ENCODE assay signal across 1 cellular context in the genomic region with DNA sequence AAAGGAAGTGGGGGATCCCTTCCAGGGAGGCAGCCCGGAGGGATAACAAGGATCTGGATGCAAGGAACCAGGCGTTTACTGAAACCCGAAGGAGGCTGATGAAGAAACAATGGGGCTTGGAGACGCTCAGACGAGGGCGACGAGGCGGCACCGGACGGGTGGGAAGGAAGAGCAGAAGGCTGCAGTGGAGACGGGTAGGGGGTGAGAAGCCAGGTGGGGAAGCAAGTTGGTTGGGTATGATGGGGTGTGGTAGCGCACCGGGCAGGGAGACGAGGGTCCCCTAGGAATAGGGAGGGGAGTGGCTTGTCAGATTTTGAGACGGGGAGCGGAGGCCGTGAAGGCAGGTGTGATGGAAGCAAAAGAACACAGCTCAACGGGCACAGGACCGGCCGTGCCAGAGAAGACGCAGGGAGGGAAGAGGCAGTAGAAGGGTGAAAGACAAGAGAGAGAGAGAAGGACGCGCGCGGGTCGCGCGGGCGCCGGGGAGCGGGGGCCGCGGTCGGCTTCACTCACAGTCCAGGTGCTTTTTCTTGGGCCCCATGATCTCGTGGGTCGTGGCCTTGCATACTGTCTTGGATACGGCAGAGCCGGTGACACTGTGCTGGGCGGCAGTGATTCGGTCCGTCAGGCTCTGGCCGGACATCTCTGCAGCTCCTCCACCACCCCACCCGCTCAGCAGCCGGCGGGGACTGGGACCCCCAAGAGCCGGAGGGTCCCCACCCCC.
A peak's percentile ranks its signal among the peaks of the same experiment; 100 is the strongest.
TF ChIP-seq lines count a peak whose summit lies in the region.

No MANE protein-coding gene starts in this region.

TF ChIP-seq in HepG2, 621 proteins besides CTCF, POLR2A, EP300 and RAD21 (continued from another document and continues in another):
- TF ChIP-seq, protein P1, sequence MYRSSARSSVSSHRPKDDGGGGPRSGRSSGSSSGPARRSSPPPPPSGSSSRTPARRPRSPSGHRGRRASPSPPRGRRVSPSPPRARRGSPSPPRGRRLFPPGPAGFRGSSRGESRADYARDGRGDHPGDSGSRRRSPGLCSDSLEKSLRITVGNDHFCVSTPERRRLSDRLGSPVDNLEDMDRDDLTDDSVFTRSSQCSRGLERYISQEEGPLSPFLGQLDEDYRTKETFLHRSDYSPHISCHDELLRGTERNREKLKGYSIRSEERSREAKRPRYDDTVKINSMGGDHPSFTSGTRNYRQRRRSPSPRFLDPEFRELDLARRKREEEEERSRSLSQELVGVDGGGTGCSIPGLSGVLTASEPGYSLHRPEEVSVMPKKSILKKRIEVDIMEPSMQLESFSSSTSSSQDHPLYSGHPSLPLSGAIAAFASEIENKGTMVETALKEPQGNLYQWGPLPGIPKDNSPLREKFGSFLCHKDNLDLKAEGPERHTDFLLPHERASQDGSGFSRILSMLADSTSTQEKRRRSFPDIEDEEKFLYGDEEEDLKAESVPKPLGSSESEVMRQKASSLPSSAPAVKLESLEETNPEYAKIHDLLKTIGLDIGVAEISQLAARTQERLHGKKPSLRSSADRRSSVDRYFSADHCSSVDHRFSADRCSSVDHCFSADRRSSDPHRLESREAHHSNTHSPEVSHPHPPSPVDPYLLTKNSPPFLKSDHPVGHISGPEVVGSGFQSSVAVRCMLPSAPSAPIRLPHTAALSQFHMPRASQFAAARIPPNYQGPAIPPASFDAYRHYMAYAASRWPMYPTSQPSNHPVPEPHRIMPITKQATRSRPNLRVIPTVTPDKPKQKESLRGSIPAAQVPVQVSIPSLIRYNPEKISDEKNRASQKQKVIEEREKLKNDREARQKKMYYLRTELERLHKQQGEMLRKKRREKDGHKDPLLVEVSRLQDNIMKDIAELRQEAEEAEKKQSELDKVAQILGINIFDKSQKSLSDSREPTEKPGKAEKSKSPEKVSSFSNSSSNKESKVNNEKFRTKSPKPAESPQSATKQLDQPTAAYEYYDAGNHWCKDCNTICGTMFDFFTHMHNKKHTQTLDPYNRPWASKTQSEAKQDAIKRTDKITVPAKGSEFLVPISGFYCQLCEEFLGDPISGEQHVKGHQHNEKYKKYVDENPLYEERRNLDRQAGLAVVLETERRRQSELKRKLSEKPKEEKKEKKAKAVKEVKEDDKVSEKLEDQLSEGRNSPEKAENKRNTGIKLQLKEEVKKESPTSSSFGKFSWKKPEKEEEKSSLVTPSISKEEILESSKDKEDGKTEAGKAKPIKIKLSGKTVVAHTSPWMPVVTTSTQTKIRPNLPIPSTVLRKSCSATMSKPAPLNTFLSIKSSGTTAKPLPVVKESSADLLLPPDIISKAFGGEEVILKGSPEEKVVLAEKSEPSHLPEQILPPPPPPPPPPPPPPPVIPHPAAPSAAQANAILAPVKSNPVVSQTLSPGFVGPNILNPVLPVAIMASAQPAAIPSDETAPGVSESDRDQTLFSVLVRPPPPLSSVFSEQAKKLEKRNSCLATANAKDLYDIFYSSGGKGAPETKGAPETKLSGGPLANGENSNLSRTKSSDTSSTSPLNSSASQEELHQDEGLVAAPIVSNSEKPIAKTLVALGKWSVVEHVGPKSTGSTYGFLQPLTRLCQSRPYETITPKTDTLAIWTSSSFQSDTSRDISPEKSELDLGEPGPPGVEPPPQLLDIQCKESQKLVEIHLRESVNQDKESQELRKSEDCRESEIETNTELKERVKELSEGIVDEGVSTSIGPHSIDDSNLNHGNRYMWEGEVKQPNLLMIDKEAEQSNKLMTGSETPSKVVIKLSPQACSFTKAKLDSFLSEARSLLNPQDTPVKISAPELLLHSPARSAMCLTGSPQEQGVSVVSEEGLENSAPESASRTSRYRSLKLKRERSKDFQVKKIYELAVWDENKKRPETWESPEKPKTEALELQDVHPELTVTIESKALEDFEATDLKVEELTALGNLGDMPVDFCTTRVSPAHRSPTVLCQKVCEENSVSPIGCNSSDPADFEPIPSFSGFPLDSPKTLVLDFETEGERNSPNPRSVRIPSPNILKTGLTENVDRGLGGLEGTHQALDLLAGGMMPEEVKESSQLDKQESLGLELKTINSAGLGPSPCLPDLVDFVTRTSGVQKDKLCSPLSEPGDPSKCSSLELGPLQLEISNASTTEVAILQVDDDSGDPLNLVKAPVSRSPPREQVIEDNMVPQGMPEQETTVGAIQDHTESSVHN (CRISPR knock-in tag; IDR thresholded peaks at IDR 0.05): 0 out of 2 replicates have a peak, but pooled peaks have one; percentile 24
- TF ChIP-seq ZFX (CRISPR knock-in tag; IDR thresholded peaks at IDR 0.05; ENCODE audit: low read depth) (peak; percentile 14), GPN1 (CRISPR knock-in tag; IDR thresholded peaks at IDR 0.05; ENCODE audit: borderline replicate concordance) (no peak), GABPA (IDR thresholded peaks at IDR 0.05; ENCODE audit: low read depth, low read length) (no peak), GABPA (CRISPR knock-in tag; IDR thresholded peaks at IDR 0.05; ENCODE audit: low read depth) (no peak), ZNF484 (CRISPR knock-in tag; IDR thresholded peaks at IDR 0.05; ENCODE audit: borderline replicate concordance, low read depth) (no peak), ZFY (CRISPR knock-in tag; IDR thresholded peaks at IDR 0.05) (no peak), ZNF724P (CRISPR knock-in tag; IDR thresholded peaks at IDR 0.05; ENCODE audit: borderline replicate concordance) (no peak), YEATS4 (CRISPR knock-in tag; IDR thresholded peaks at IDR 0.05; ENCODE audit: borderline replicate concordance) (peak; percentile 12; the same call in 1 of the 2 replicates), WIZ (CRISPR knock-in tag; IDR thresholded peaks at IDR 0.05) (no peak), MXD1 (CRISPR knock-in tag; IDR thresholded peaks at IDR 0.05) (no peak), ASH2L (IDR thresholded peaks at IDR 0.05; ENCODE audit: insufficient read length, low read depth, low read length) (peak; percentile 2), ZNF225 (CRISPR knock-in tag; IDR thresholded peaks at IDR 0.05) (peak; percentile 36; the same call in 1 of the 2 replicates), ZNF883 (CRISPR knock-in tag; IDR thresholded peaks at IDR 0.05; ENCODE audit: not compliant biosample characterization) (no peak), ZNF761 (CRISPR knock-in tag; conservative IDR thresholded peaks at IDR 0.05) (0 out of 2 replicates have a peak, but pooled peaks have one; percentile 30), NCOA1 (CRISPR knock-in tag; IDR thresholded peaks at IDR 0.05) (no peak), GRHL1 (CRISPR knock-in tag; conservative IDR thresholded peaks at IDR 0.05) (no peak), NFIB (CRISPR knock-in tag; IDR thresholded peaks at IDR 0.05; ENCODE audit: borderline replicate concordance) (no peak), PTBP1 (IDR thresholded peaks at IDR 0.05; ENCODE audit: low read depth, low read length, poor library complexity, severe bottlenecking) (no peak), ZNF230 (CRISPR knock-in tag; IDR thresholded peaks at IDR 0.05) (no peak), ZNF343 (CRISPR knock-in tag; IDR thresholded peaks at IDR 0.05) (0 out of 2 replicates have a peak, but pooled peaks have one; percentile 48), ZNF749 (CRISPR knock-in tag; IDR thresholded peaks at IDR 0.05; ENCODE audit: borderline replicate concordance) (peak; percentile 19; the same call in 1 of the 2 replicates)
- TF ChIP-seq, protein P2, sequence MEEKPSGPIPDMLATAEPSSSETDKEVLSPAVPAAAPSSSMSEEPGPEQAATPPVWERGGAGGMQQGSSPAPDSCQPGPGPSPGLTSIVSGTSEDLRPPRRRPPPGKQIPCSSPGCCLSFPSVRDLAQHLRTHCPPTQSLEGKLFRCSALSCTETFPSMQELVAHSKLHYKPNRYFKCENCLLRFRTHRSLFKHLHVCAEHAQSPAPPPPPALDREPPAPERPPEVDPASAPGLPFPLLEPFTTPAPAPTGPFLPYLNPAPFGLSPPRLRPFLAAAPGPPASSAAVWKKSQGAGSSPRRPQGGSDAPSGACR (CRISPR knock-in tag; IDR thresholded peaks at IDR 0.05): 0 out of 2 replicates have a peak, but pooled peaks have one; percentile 55
- TF ChIP-seq, protein P3, sequence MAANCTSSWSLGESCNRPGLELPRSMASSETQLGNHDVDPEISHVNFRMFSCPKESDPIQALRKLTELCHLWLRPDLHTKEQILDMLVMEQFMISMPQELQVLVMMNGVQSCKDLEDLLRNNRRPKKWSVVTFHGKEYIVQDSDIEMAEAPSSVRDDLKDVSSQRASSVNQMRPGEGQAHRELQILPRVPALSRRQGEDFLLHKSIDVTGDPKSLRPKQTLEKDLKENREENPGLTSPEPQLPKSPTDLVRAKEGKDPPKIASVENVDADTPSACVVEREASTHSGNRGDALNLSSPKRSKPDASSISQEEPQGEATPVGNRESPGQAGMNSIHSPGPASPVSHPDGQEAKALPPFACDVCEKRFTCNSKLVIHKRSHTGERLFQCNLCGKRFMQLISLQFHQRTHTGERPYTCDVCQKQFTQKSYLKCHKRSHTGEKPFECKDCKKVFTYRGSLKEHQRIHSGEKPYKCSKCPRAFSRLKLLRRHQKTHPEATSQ (CRISPR knock-in tag; IDR thresholded peaks at IDR 0.05; ENCODE audit: borderline replicate concordance): no peak
- TF ChIP-seq, protein P4, sequence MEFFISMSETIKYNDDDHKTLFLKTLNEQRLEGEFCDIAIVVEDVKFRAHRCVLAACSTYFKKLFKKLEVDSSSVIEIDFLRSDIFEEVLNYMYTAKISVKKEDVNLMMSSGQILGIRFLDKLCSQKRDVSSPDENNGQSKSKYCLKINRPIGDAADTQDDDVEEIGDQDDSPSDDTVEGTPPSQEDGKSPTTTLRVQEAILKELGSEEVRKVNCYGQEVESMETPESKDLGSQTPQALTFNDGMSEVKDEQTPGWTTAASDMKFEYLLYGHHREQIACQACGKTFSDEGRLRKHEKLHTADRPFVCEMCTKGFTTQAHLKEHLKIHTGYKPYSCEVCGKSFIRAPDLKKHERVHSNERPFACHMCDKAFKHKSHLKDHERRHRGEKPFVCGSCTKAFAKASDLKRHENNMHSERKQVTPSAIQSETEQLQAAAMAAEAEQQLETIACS (CRISPR knock-in tag; IDR thresholded peaks at IDR 0.05): no peak
- TF ChIP-seq, protein P5, sequence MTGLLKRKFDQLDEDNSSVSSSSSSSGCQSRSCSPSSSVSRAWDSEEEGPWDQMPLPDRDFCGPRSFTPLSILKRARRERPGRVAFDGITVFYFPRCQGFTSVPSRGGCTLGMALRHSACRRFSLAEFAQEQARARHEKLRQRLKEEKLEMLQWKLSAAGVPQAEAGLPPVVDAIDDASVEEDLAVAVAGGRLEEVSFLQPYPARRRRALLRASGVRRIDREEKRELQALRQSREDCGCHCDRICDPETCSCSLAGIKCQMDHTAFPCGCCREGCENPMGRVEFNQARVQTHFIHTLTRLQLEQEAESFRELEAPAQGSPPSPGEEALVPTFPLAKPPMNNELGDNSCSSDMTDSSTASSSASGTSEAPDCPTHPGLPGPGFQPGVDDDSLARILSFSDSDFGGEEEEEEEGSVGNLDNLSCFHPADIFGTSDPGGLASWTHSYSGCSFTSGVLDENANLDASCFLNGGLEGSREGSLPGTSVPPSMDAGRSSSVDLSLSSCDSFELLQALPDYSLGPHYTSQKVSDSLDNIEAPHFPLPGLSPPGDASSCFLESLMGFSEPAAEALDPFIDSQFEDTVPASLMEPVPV (CRISPR knock-in tag; IDR thresholded peaks at IDR 0.05): no peak
- TF ChIP-seq, protein P6, sequence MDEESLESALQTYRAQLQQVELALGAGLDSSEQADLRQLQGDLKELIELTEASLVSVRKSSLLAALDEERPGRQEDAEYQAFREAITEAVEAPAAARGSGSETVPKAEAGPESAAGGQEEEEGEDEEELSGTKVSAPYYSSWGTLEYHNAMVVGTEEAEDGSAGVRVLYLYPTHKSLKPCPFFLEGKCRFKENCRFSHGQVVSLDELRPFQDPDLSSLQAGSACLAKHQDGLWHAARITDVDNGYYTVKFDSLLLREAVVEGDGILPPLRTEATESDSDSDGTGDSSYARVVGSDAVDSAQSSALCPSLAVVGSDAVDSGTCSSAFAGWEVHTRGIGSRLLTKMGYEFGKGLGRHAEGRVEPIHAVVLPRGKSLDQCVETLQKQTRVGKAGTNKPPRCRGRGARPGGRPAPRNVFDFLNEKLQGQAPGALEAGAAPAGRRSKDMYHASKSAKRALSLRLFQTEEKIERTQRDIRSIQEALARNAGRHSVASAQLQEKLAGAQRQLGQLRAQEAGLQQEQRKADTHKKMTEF (CRISPR knock-in tag; IDR thresholded peaks at IDR 0.05): no peak
- TF ChIP-seq, protein P7, sequence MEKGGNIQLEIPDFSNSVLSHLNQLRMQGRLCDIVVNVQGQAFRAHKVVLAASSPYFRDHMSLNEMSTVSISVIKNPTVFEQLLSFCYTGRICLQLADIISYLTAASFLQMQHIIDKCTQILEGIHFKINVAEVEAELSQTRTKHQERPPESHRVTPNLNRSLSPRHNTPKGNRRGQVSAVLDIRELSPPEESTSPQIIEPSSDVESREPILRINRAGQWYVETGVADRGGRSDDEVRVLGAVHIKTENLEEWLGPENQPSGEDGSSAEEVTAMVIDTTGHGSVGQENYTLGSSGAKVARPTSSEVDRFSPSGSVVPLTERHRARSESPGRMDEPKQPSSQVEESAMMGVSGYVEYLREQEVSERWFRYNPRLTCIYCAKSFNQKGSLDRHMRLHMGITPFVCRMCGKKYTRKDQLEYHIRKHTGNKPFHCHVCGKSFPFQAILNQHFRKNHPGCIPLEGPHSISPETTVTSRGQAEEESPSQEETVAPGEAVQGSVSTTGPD (CRISPR knock-in tag; IDR thresholded peaks at IDR 0.05): no peak
- TF ChIP-seq, protein P8, sequence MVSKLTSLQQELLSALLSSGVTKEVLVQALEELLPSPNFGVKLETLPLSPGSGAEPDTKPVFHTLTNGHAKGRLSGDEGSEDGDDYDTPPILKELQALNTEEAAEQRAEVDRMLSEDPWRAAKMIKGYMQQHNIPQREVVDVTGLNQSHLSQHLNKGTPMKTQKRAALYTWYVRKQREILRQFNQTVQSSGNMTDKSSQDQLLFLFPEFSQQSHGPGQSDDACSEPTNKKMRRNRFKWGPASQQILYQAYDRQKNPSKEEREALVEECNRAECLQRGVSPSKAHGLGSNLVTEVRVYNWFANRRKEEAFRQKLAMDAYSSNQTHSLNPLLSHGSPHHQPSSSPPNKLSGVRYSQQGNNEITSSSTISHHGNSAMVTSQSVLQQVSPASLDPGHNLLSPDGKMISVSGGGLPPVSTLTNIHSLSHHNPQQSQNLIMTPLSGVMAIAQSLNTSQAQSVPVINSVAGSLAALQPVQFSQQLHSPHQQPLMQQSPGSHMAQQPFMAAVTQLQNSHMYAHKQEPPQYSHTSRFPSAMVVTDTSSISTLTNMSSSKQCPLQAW (CRISPR knock-in tag; IDR thresholded peaks at IDR 0.05): peak; percentile 28; the same call in 1 of the 2 replicates
- TF ChIP-seq, protein P9, sequence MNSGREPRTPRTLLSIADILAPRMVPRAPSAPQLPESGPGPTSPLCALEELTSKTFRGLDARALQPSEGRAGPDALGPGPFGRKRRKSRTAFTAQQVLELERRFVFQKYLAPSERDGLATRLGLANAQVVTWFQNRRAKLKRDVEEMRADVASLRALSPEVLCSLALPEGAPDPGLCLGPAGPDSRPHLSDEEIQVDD (CRISPR knock-in tag; IDR thresholded peaks at IDR 0.05; ENCODE audit: borderline replicate concordance): peak; percentile 11; the same call in 1 of the 2 replicates
